ENCODE assay signal across 11 cellular contexts in the genomic region with DNA sequence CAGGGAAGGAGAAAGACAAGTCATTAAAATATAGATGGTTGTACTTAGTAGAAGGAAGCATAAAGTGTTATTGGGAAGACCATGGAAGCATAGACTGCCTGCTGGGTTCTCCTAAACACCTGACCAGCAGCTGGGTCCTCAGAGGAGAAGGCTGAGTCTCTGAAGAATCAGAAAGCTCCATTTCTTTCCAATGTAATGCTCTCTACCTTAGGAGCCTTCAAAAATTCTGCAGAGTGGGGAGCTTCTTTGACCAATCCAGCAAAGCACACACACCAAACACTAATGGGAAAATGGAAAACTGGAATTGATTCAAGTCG. TPM values are rescaled to one million over a fixed set of nuclear protein-coding genes. Genes with fewer than 3 reads are reported as not detected.
A peak's percentile ranks its signal among the peaks of the same experiment; 100 is the strongest.
DNase-seq lines count a peak whose midpoint lies in the region; ATAC-seq and TF ChIP-seq lines count a peak whose summit lies in the region.
"Had no signal": no experiment of that assay in that cellular context is flagged by ENCODE, and none has a peak within 500 bp of the region (broad histone marks: within the 10 kb centered on the region; RNA-seq: fewer than 3 reads in every experiment).

No MANE protein-coding gene starts in this region.

- TF ChIP-seq RAD21 in HCT116 (IDR thresholded peaks at IDR 0.05; ENCODE audit: low read depth): no peak

- peak overlapping the region; percentile 75 for H3K4me2 ChIP-seq in HCT116 (ENCODE audit: low read length)

- H3K4me3 ChIP-seq in HCT116 (replicated peaks in 1 of 2; ENCODE audit: low read depth in 1 of 2, low read length in 2 of 2): peak overlapping the region in 1 of 2 experiments; percentile 39; a peak in 2 of 4 replicates
- peak overlapping the region in 1 of 8 donors; percentile 34 for H3K4me3 ChIP-seq in spleen
- H3K4me3 ChIP-seq: K562 had no signal

- no peaks in the 10 kb centered on the region for H4K20me1 ChIP-seq in HCT116 (ENCODE audit: insufficient read depth)

- POLR2A ChIA-PET in HCT116 (lab: Charles Lee) (interaction anchor here (0.9 kb wide), 1 partner anchor 21 kb away, joined by 3 read pairs; a partner anchor contains a TSS), activated B cell treated with CpG ODN at 0.5 μM for 24 hours (lab: Charles Lee) (interaction anchor here (2.9 kb wide), 1 partner anchor 21 kb away, joined by 36 read pairs; a partner anchor contains a TSS)

- no peaks in the 10 kb centered on the region for H3K79me2 ChIP-seq in HCT116 (ENCODE audit: insufficient read depth, low read length)

- H3K27me3 Mint-ChIP-seq in activated B cell treated with CpG ODN at 0.5 μM for 24 hours: no peaks in the 10 kb centered on the region

- H3K9me2 ChIP-seq in HCT116 (ENCODE audit: insufficient read depth): no peaks in the 10 kb centered on the region

- peaks cover 29% of the 10 kb centered on the region for H3K4me1 Mint-ChIP-seq in activated B cell treated with CpG ODN at 0.5 μM for 24 hours

- RAD21 ChIA-PET in HCT116 (lab: Charles Lee; ENCODE audit: low non-redundant PET in 1 of 2, low total read pairs in 2 of 2, uncharacterized antibody in 2 of 2, unreplicated experiment in 2 of 2): no interaction called here

- H3K27me3 ChIP-seq in HCT116 (ENCODE audit: insufficient read depth, low read length) (no peaks in the 10 kb centered on the region), foreskin keratinocyte (no peaks in the 10 kb centered on the region), spleen (replicated peaks in 1 of 7) (no peaks in the 10 kb centered on the region)

- H3K4me1 ChIP-seq in HCT116 (ENCODE audit: control insufficient read depth in 1 of 2, insufficient read depth in 2 of 2, low read length in 2 of 2) (peaks cover 30 to 50% of the 10 kb centered on the region in 2 experiments), foreskin keratinocyte (peaks cover 39% of the 10 kb centered on the region), spleen (peaks cover 9 to 38% (median 14%) of the 10 kb centered on the region in 6 donors)

- H3K36me3 Mint-ChIP-seq in activated B cell treated with CpG ODN at 0.5 μM for 24 hours (ENCODE audit: low read depth): peaks cover 5% of the 10 kb centered on the region
- H3K36me3 Mint-ChIP-seq: naive thymus-derived CD4-positive, alpha-beta T cell; T-cell had no signal

- DNase-seq in HCT116 (ENCODE audit: low read depth, low spot score) (no peak), activated B cell treated with CpG ODN at 0.5 μM for 24 hours (no peak), foreskin keratinocyte (no peak), spleen (no peak), Kasumi-1 (lab: John Stamatoyannopoulos, UW) (no peak), AG08396 (ENCODE audit: low spot score) (no peak), NCI-H510A treated with DMSO at 0.1 percent for 48 hours (lab: John Stamatoyannopoulos, UW) (no peak)

- peak overlapping the region; percentile 53 for H2AFZ ChIP-seq in HCT116 (ENCODE audit: low read depth, low read length, poor library complexity, severe bottlenecking)

- no peaks in the 10 kb centered on the region for H3K36me3 ChIP-seq in HCT116 (ENCODE audit: control insufficient read depth in 1 of 2, insufficient read depth in 2 of 2, low read length in 2 of 2)
- H3K36me3 ChIP-seq in spleen: no peaks in the 10 kb centered on the region

- TF ChIP-seq CTCF in HCT116 (IDR thresholded peaks at IDR 0.05 in 2 of 3, conservative IDR thresholded peaks at IDR 0.05 in 1 of 3; ENCODE audit: borderline replicate concordance in 1 of 3, insufficient read depth in 1 of 3, low read depth in 2 of 3, low read length in 2 of 3): no peak
- no peak for TF ChIP-seq CTCF in activated B cell treated with CpG ODN at 0.5 μM for 24 hours (IDR thresholded peaks at IDR 0.05)
- TF ChIP-seq CTCF in foreskin keratinocyte (conservative IDR thresholded peaks at IDR 0.05): no peak
- TF ChIP-seq CTCF in spleen (IDR thresholded peaks at IDR 0.05 in 8 of 11, conservative IDR thresholded peaks at IDR 0.05 in 3 of 11): no peak

- 50 to 85% (median 70%) methylated on average over 1 of the region's 1 CpG for WGBS in spleen, 5 donors

- CTCF ChIA-PET in HCT116 (lab: Charles Lee) (interaction anchor here (0.6 to 2.0 kb wide), 4 partner anchors 11 to 396 kb away, joined by 3 to 9 read pairs (median 3); no protein-coding TSS in a partner anchor), activated B cell treated with CpG ODN at 0.5 μM for 24 hours (lab: Charles Lee) (interaction anchor here (1.2 kb wide), 1 partner anchor 11 kb away, joined by 5 read pairs; no protein-coding TSS in a partner anchor)

- H3K27ac ChIP-seq in HCT116 (ENCODE audit: low read depth, low read length) (peak overlapping the region; percentile 44), foreskin keratinocyte (peak overlapping the region; percentile 88), spleen (peak overlapping the region in 7 of 8 donors; percentile 2 to 77 (median 51))

- H3K27ac Mint-ChIP-seq in activated B cell treated with CpG ODN at 0.5 μM for 24 hours: no peak overlapping the region

- no peaks in the 10 kb centered on the region for H3K9me3 Mint-ChIP-seq in activated B cell treated with CpG ODN at 0.5 μM for 24 hours
- H3K9me3 Mint-ChIP-seq: naive thymus-derived CD4-positive, alpha-beta T cell; T-cell had no signal

- intact Hi-C loops in HCT116 (cut with micrococcal nuclease): no loop called here
- intact Hi-C loops in activated B cell treated with CpG ODN at 0.5 μM for 24 hours (cut with micrococcal nuclease): no loop called here
- intact Hi-C loops in spleen (cut with DNase I; ENCODE audit: low total_unique reads): no loop called here

- no peak for ATAC-seq in HCT116
- no peak for ATAC-seq in activated B cell treated with CpG ODN at 0.5 μM for 24 hours (ENCODE audit: low read depth)
- no peak for ATAC-seq in foreskin keratinocyte
- no peak for ATAC-seq in GM19023 (IDR thresholded peaks at IDR 0.05; ENCODE audit: unreplicated experiment)

- H3K9ac ChIP-seq in HCT116 (ENCODE audit: low read length): peak overlapping the region; percentile 19

- H3K4me3 Mint-ChIP-seq in activated B cell treated with CpG ODN at 0.5 μM for 24 hours: peak overlapping the region; percentile 51

- TSS peak; percentile 70 for BruUV-seq in HCT116 (replicated peaks; lab: Mats Ljungman, UMichigan)

- H3K9me3 ChIP-seq in HCT116 (ENCODE audit: control insufficient read depth in 1 of 2, insufficient read depth in 1 of 2, low read depth in 1 of 2, low read length in 2 of 2): no peaks in the 10 kb centered on the region
- H3K9me3 ChIP-seq in spleen: no peaks in the 10 kb centered on the region

- TF ChIP-seq POLR2A in HCT116 (IDR thresholded peaks at IDR 0.05; ENCODE audit: borderline replicate concordance, extremely low read depth, insufficient read depth, insufficient read length): no peak
- no peak for TF ChIP-seq POLR2A in spleen (IDR thresholded peaks at IDR 0.05)

TF ChIP-seq in HCT116, 20 proteins besides CTCF, POLR2A, EP300 and RAD21:
- TF ChIP-seq ZFX (IDR thresholded peaks at IDR 0.05) (no peak), SP1 (IDR thresholded peaks at IDR 0.05; ENCODE audit: low read depth) (no peak)

RNA-seq across cellular contexts. Expression of a gene that starts 21.1 kb away (rescaled TPM):
- total RNA-seq in HCT116 (2021; ENCODE audit: unreplicated experiment): 33.8 TPM
- polyA plus RNA-seq in HCT116 (2012): 10.7 and 12.1 TPM in 2 replicates
- total RNA-seq in activated B cell treated with CpG ODN at 0.5 μM for 24 hours: 52.5 and 53.3 TPM in 2 replicates
- total RNA-seq in foreskin keratinocyte: 49.4 and 52.0 TPM in 2 replicates
- polyA plus RNA-seq in foreskin keratinocyte: 21.1 and 21.4 TPM in 2 replicates
- 10 to 100 TPM; 27.4 to 45.1 (median 38.1) TPM for total RNA-seq in spleen
- 10 to 100 TPM; 10.5 to 14.4 (median 11.0) TPM for polyA plus RNA-seq in spleen

RNA-seq across cellular contexts. Expression of a gene that starts 38.0 kb away (rescaled TPM):
- 23.3 TPM for total RNA-seq in HCT116 (2021; ENCODE audit: unreplicated experiment)
- polyA plus RNA-seq in HCT116 (2012): 19.9 and 20.1 TPM in 2 replicates
- 31.4 and 32.0 TPM in 2 replicates for total RNA-seq in activated B cell treated with CpG ODN at 0.5 μM for 24 hours
- total RNA-seq in foreskin keratinocyte: 21.4 TPM in 2 replicates
- polyA plus RNA-seq in foreskin keratinocyte: 18.7 and 21.8 TPM in 2 replicates
- total RNA-seq in spleen: 10 to 100 TPM; 16.2 to 28.4 (median 21.1) TPM
- polyA plus RNA-seq in spleen: 10 to 100 TPM; 19.6 to 29.7 (median 24.8) TPM
